8 cellular contexts compared by ENCODE assay signal in the genomic region with DNA sequence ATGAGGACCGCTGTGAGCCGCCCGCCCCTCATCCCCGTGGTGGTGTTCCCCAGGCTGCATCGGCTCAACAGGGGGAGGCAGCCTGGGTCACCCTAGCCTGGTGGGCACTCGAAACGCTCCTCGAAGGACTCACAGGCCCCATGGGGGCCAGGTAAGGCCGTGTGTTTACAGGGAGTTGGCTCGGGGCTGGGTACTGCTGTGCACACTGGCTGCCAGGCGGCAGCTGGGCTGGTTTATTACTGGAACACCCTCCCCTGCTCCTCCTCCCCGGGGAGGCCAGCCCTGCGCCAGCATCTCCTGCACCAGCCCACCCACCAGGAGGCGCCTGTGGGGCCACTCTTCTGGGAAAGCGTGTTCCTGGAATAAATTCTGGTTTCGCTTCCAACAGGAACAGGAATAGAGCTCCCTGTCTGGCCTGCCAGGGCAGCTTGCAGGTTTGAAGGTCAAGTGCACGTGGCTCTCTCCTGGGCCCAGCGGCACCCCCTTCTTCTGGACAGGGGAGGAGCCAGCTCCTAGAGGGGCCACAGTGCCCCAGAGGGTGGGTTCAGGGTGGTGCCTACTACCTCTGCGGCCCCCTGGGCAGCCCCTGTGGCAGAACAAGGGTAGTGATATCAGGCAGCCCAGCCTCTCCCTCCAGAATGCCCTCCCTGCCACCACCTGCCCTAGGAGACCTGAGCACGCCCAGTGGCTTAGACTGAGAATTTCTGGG. TPM values are rescaled to one million over a fixed set of nuclear protein-coding genes. Genes with fewer than 3 reads are reported as not detected.
DNase-seq lines count a peak whose midpoint lies in the region; ATAC-seq and TF ChIP-seq lines count a peak whose summit lies in the region.

No MANE protein-coding gene starts in this region.

- no peaks in the 10 kb centered on the region for H3K9me3 ChIP-seq in right atrium auricular region
- no peaks in the 10 kb centered on the region for H3K9me3 ChIP-seq in skeletal muscle tissue (ENCODE audit: control insufficient read depth in 3 of 3, low read length in 3 of 3)

- H3K9ac ChIP-seq in skeletal muscle tissue (ENCODE audit: low read depth in 1 of 3, low read length in 3 of 3), result peak overlapping the region; percentile 55 to 78 (median 63)

- no peak overlapping the region for H3K4me3 Mint-ChIP-seq in activated T-cell treated with anti-CD3 and anti-CD28 coated beads, Interleukin-2, amount 50 U/mL, for 24 hours
- H3K4me3 Mint-ChIP-seq in activated naive CD8-positive, alpha-beta T cell treated with anti-CD3 and anti-CD28 coated beads, Interleukin-2, amount 10 ng/mL, durations not matched to agents 7 days and 5 days, result no peak overlapping the region

- POLR2A ChIA-PET in activated naive CD8-positive, alpha-beta T cell treated with anti-CD3 and anti-CD28 coated beads, Interleukin-2, amount 10 ng/mL, durations not matched to agents 7 days and 5 days (lab: Charles Lee), result interaction anchor here (1.0 kb wide), 1 partner anchor 12 kb away, joined by 4 read pairs; the partner anchor contains the start of gene MCRIP1

- H3K4me3 ChIP-seq in right atrium auricular region (no peak overlapping the region), skeletal muscle tissue (ENCODE audit: low read length in 3 of 3) (peak overlapping the region in 2 of 3 donors; percentile 15 to 52)

- peaks cover 6% of the 10 kb centered on the region for H3K4me1 Mint-ChIP-seq in activated T-cell treated with anti-CD3 and anti-CD28 coated beads, Interleukin-2, amount 50 U/mL, for 24 hours (ENCODE audit: low read depth)
- H3K4me1 Mint-ChIP-seq in activated naive CD8-positive, alpha-beta T cell treated with anti-CD3 and anti-CD28 coated beads, Interleukin-2, amount 10 ng/mL, durations not matched to agents 7 days and 5 days, result peaks cover 4% of the 10 kb centered on the region

- peak overlapping the region; percentile 78 to 88 for H3K27ac ChIP-seq in right atrium auricular region
- peak overlapping the region; percentile 85 for H3K27ac ChIP-seq in skeletal muscle tissue (ENCODE audit: low read depth, low read length)

- no peaks in the 10 kb centered on the region for H3K9me3 Mint-ChIP-seq in activated T-cell treated with anti-CD3 and anti-CD28 coated beads, Interleukin-2, amount 50 U/mL, for 24 hours
- H3K9me3 Mint-ChIP-seq in activated naive CD8-positive, alpha-beta T cell treated with anti-CD3 and anti-CD28 coated beads, Interleukin-2, amount 10 ng/mL, durations not matched to agents 7 days and 5 days, result no peaks in the 10 kb centered on the region

- H3K36me3 ChIP-seq in right atrium auricular region (no peaks in the 10 kb centered on the region), skeletal muscle tissue (ENCODE audit: control insufficient read depth in 3 of 3, insufficient read depth in 3 of 3, low read length in 3 of 3) (peaks cover 0 to 3% (median 0%) of the 10 kb centered on the region in 3 donors)

- no peaks in the 10 kb centered on the region for H3K27me3 ChIP-seq in right atrium auricular region
- H3K27me3 ChIP-seq in skeletal muscle tissue (ENCODE audit: control insufficient read depth in 3 of 3, insufficient read depth in 3 of 3, low read length in 3 of 3), result peaks cover 0 to 8% (median 4%) of the 10 kb centered on the region in 3 donors

- H3K27ac Mint-ChIP-seq in activated T-cell treated with anti-CD3 and anti-CD28 coated beads, Interleukin-2, amount 50 U/mL, for 24 hours, result peak overlapping the region; percentile 81
- H3K27ac Mint-ChIP-seq in activated naive CD8-positive, alpha-beta T cell treated with anti-CD3 and anti-CD28 coated beads, Interleukin-2, amount 10 ng/mL, durations not matched to agents 7 days and 5 days, result no peak overlapping the region

- peaks cover 12% of the 10 kb centered on the region for H3K36me3 Mint-ChIP-seq in activated T-cell treated with anti-CD3 and anti-CD28 coated beads, Interleukin-2, amount 50 U/mL, for 24 hours (ENCODE audit: low read depth)
- peaks cover 1% of the 10 kb centered on the region for H3K36me3 Mint-ChIP-seq in activated naive CD8-positive, alpha-beta T cell treated with anti-CD3 and anti-CD28 coated beads, Interleukin-2, amount 10 ng/mL, durations not matched to agents 7 days and 5 days

- DNase-seq in activated T-cell treated with anti-CD3 and anti-CD28 coated beads, Interleukin-2, amount 50 U/mL, for 24 hours, result no peak
- DNase-seq in activated T-cell treated with anti-CD3 and anti-CD28 coated beads for 4 hours (no peak), NCI-H226 (peak; percentile 86), right atrium auricular region (ENCODE audit: low spot score) (no peak), retina (no peak)
- no peak for DNase-seq in activated naive CD8-positive, alpha-beta T cell treated with anti-CD3 and anti-CD28 coated beads, Interleukin-2, amount 10 ng/mL, durations not matched to agents 7 days and 5 days

- peak; percentile 36 for ATAC-seq in activated naive CD8-positive, alpha-beta T cell treated with anti-CD3 and anti-CD28 coated beads, Interleukin-2, amount 10 ng/mL, durations not matched to agents 7 days and 5 days (ENCODE audit: low read depth)
- no peak for ATAC-seq in HG02973 (IDR thresholded peaks at IDR 0.05; ENCODE audit: unreplicated experiment)

- TF ChIP-seq CTCF in right atrium auricular region (IDR thresholded peaks at IDR 0.05), result peak; percentile 41 to 71

- H3K4me1 ChIP-seq in right atrium auricular region (peaks cover 0 to 23% of the 10 kb centered on the region in 2 donors), skeletal muscle tissue (ENCODE audit: control insufficient read depth in 3 of 3, insufficient read depth in 3 of 3, low read length in 3 of 3) (peaks cover 30 to 50% (median 41%) of the 10 kb centered on the region in 3 donors)

- no peaks in the 10 kb centered on the region for H3K27me3 Mint-ChIP-seq in activated T-cell treated with anti-CD3 and anti-CD28 coated beads, Interleukin-2, amount 50 U/mL, for 24 hours
- H3K27me3 Mint-ChIP-seq in activated naive CD8-positive, alpha-beta T cell treated with anti-CD3 and anti-CD28 coated beads, Interleukin-2, amount 10 ng/mL, durations not matched to agents 7 days and 5 days, result peaks cover 3% of the 10 kb centered on the region

RNA-seq across cellular contexts. Expression of gene MCRIP1, which starts 11.3 kb away (rescaled TPM):
- 10 to 100 TPM; 56.5 to 58.3 TPM for total RNA-seq in activated naive CD8-positive, alpha-beta T cell treated with anti-CD3 and anti-CD28 coated beads, Interleukin-2, amount 10 ng/mL, durations not matched to agents 7 days and 5 days
- 100 to 1,000 TPM in 1 of 2 donors, 10 to 100 TPM in 1; 91.3 to 108 TPM for total RNA-seq in right atrium auricular region
- total RNA-seq in skeletal muscle tissue, result 81.9 TPM

RNA-seq across cellular contexts. Expression of gene PPP1R27, which starts 13.1 kb away (rescaled TPM):
- not detected for total RNA-seq in activated naive CD8-positive, alpha-beta T cell treated with anti-CD3 and anti-CD28 coated beads, Interleukin-2, amount 10 ng/mL, durations not matched to agents 7 days and 5 days
- total RNA-seq in right atrium auricular region (not detected), skeletal muscle tissue (35.0 TPM)

RNA-seq across cellular contexts. Expression of gene GCGR, which starts 17.8 kb away (rescaled TPM):
- total RNA-seq in activated naive CD8-positive, alpha-beta T cell treated with anti-CD3 and anti-CD28 coated beads, Interleukin-2, amount 10 ng/mL, durations not matched to agents 7 days and 5 days, result not detected
- total RNA-seq in right atrium auricular region (not detected), skeletal muscle tissue (not detected)

RNA-seq across cellular contexts. Expression of gene P4HB, which starts 38.6 kb away (rescaled TPM):
- 100 to 1,000 TPM; 319 to 347 TPM for total RNA-seq in activated naive CD8-positive, alpha-beta T cell treated with anti-CD3 and anti-CD28 coated beads, Interleukin-2, amount 10 ng/mL, durations not matched to agents 7 days and 5 days
- total RNA-seq in right atrium auricular region, result 100 to 1,000 TPM; 321 to 426 TPM
- 264 TPM for total RNA-seq in skeletal muscle tissue

RNA-seq across cellular contexts. Expression of gene ARHGDIA, which starts 49.4 kb away (rescaled TPM):
- 100 to 1,000 TPM; 538 to 539 TPM for total RNA-seq in activated naive CD8-positive, alpha-beta T cell treated with anti-CD3 and anti-CD28 coated beads, Interleukin-2, amount 10 ng/mL, durations not matched to agents 7 days and 5 days
- 100 to 1,000 TPM in 1 of 2 donors, 10 to 100 TPM in 1; 59.4 to 145 TPM for total RNA-seq in right atrium auricular region
- 43.3 TPM for total RNA-seq in skeletal muscle tissue

Comparison
In these comparisons a context has a peak if more than half of its experiments do, and no peak if none do; other contexts are left out.
1. H3K4me3 ChIP-seq: peak in skeletal muscle tissue (2 of 3); none in right atrium auricular region (0 of 2).
2. RNA of gene PPP1R27, which starts 13.1 kb away (total RNA-seq): 35.0 TPM in skeletal muscle tissue (single experiment); not detected in activated naive CD8-positive, alpha-beta T cell treated with anti-CD3 and anti-CD28 coated beads, Interleukin-2, amount 10 ng/mL, durations not matched to agents 7 days and 5 days and not detected in right atrium auricular region; every median in the first group is over 10 times any median in the second.